Comparison of ENCODE assay signal across 4 cellular contexts in genomic region chr5:61217251-61217650, GRCh38.
"Had no signal": no experiment of that assay in that cellular context is flagged by ENCODE, and none has a peak within 500 bp of the region (broad histone marks: within the 10 kb centered on the region; RNA-seq: fewer than 3 reads in every experiment).

No MANE protein-coding gene starts in this region.

- ATAC-seq: HepG2, K562 had no signal

- H3K27ac ChIP-seq: HL-60 had no signal

- H3K4me3 ChIP-seq: K562 had no signal

- DNase-seq: IMR-90 had no signal
